ENCODE assay signal across 17 cellular contexts in genomic region chrY:13094904-13095600, GRCh38.
"Had no signal": no experiment of that assay in that cellular context is flagged by ENCODE, and none has a peak within 500 bp of the region (broad histone marks: within the 10 kb centered on the region; RNA-seq: fewer than 3 reads in every experiment).

No MANE protein-coding gene starts in this region.

- H3K4me1 Mint-ChIP-seq: mesothelial cell of epicardium, neural progenitor cell had no signal

- ATAC-seq: gastrocnemius medialis; naive thymus-derived CD8-positive, alpha-beta T cell; right lobe of liver had no signal

- H3K9me3 Mint-ChIP-seq: mesothelial cell of epicardium, neural progenitor cell had no signal

- H3K36me3 Mint-ChIP-seq: mesothelial cell of epicardium; naive thymus-derived CD8-positive, alpha-beta T cell; neural progenitor cell had no signal

- FAIRE-seq: urothelium cell line had no signal

- DNase-seq: activated gamma-delta T cell; activated naive CD4-positive, alpha-beta T cell treated with anti-CD3 and anti-CD28 coated beads, Interleukin-2, amount 50 U/mL, for 16 hours; activated naive CD8-positive, alpha-beta T cell treated with anti-CD3 and anti-CD28 coated beads, Interleukin-2, amount 50 U/mL, for 24 hours; activated T-cell treated with anti-CD3 and anti-CD28 coated beads, Interleukin-2, amount 50 U/mL, for 48 hours; cerebellar nuclear complex; gastrocnemius medialis; hippocampal formation; kidney glomerular epithelial cell; left ventricle myocardium inferior; naive thymus-derived CD8-positive, alpha-beta T cell; posterior cingulate gyrus; right lobe of liver; stomach; transverse colon had no signal

- H3K27ac Mint-ChIP-seq: activated naive CD8-positive, alpha-beta T cell treated with anti-CD3 and anti-CD28 coated beads, Interleukin-2, amount 50 U/mL, for 24 hours; mesothelial cell of epicardium; naive thymus-derived CD8-positive, alpha-beta T cell; neural progenitor cell had no signal

- H3K4me3 Mint-ChIP-seq: activated naive CD8-positive, alpha-beta T cell treated with anti-CD3 and anti-CD28 coated beads, Interleukin-2, amount 50 U/mL, for 24 hours; mesothelial cell of epicardium; naive thymus-derived CD8-positive, alpha-beta T cell; neural progenitor cell had no signal
